ENCODE assay signal across 1 cellular context in the genomic region with DNA sequence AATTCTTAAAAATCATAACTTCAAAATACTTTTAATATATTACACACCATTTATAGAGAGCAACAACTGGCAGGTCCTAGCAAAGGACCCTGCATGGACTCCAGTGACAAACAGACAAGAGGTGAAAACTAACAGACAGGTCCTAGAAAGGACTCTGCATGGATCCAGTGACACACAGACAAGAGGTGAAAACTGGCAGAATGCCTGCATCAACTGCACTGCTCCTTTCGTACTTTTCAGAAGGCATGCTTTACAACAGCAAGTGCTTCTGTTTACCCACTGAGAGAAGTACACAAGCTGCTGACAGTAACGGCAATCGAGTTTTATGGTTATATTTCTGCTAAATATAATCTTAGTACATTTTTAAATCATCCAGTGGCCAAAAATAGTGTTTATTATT.
TF ChIP-seq lines count a peak whose summit lies in the region.

No MANE protein-coding gene starts in this region.

TF ChIP-seq in WTC11, 78 proteins besides CTCF, POLR2A, EP300 and RAD21 (continued from another document):
- TF ChIP-seq, protein P1, sequence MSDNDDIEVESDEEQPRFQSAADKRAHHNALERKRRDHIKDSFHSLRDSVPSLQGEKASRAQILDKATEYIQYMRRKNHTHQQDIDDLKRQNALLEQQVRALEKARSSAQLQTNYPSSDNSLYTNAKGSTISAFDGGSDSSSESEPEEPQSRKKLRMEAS (CRISPR knock-in tag; IDR thresholded peaks at IDR 0.05) = no peak
- TF ChIP-seq SOX15 (CRISPR knock-in tag; IDR thresholded peaks at IDR 0.05) (no peak), NR1H2 (CRISPR knock-in tag; IDR thresholded peaks at IDR 0.05) (no peak)
- TF ChIP-seq, protein P2, sequence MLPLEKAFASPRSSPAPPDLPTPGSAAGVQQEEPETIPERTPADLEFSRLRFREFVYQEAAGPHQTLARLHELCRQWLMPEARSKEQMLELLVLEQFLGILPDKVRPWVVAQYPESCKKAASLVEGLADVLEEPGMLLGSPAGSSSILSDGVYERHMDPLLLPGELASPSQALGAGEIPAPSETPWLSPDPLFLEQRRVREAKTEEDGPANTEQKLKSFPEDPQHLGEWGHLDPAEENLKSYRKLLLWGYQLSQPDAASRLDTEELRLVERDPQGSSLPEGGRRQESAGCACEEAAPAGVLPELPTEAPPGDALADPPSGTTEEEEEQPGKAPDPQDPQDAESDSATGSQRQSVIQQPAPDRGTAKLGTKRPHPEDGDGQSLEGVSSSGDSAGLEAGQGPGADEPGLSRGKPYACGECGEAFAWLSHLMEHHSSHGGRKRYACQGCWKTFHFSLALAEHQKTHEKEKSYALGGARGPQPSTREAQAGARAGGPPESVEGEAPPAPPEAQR (CRISPR knock-in tag; IDR thresholded peaks at IDR 0.05) = no peak
